In genomic region chr11:86193297-86194095, GRCh38 we compare ENCODE assay signal across 8 cellular contexts. TPM values are rescaled to one million over a fixed set of nuclear protein-coding genes. Genes with fewer than 3 reads are reported as not detected.
DNase-seq lines count a peak whose midpoint lies in the region; ATAC-seq and TF ChIP-seq lines count a peak whose summit lies in the region.

No MANE protein-coding gene starts in this region.

- H3K4me3 ChIP-seq in Karpas-422 (ENCODE audit: low read length): peak overlapping the region; percentile 56
- peak overlapping the region in 1 of 2 donors; percentile 19 for H3K4me3 ChIP-seq in gastroesophageal sphincter

- no peak for TF ChIP-seq POLR2A in gastroesophageal sphincter (IDR thresholded peaks at IDR 0.05)

- in situ Hi-C loops in G401 (cut with HindIII; ENCODE audit: low sequenced_read_pairs): no loop called here

- ATAC-seq in gastroesophageal sphincter: peak; percentile 92

- H3K4me3 Mint-ChIP-seq in type B pancreatic cell: peak overlapping the region; percentile 79

- H3K36me3 ChIP-seq in Karpas-422 (ENCODE audit: insufficient read depth, low read length): no peaks in the 10 kb centered on the region
- H3K36me3 ChIP-seq in gastroesophageal sphincter: no peaks in the 10 kb centered on the region

- H3K4me1 Mint-ChIP-seq in type B pancreatic cell (ENCODE audit: unreplicated experiment): peaks cover 12% of the 10 kb centered on the region

- no peaks in the 10 kb centered on the region for H3K27me3 ChIP-seq in Karpas-422 (ENCODE audit: low read length)
- no peaks in the 10 kb centered on the region for H3K27me3 ChIP-seq in gastroesophageal sphincter

- H3K79me2 ChIP-seq in Karpas-422 (ENCODE audit: low read length): no peaks in the 10 kb centered on the region

- no peak overlapping the region for H3K27ac Mint-ChIP-seq in type B pancreatic cell

- no peaks in the 10 kb centered on the region for H4K20me1 ChIP-seq in Karpas-422 (ENCODE audit: insufficient read depth, low read depth, low read length)

- H3K4me2 ChIP-seq in Karpas-422 (ENCODE audit: low read depth, low read length, poor library complexity, severe bottlenecking): peak overlapping the region; percentile 75

- peak overlapping the region; percentile 63 for H3K9ac ChIP-seq in Karpas-422 (ENCODE audit: low read length)

- TF ChIP-seq EP300 in gastroesophageal sphincter (IDR thresholded peaks at IDR 0.05): no peak

- no peaks in the 10 kb centered on the region for H3K9me2 ChIP-seq in Karpas-422 (replicated peaks; ENCODE audit: insufficient read depth, low read length)

- H3K27ac ChIP-seq in Karpas-422 (ENCODE audit: low read length) (peak overlapping the region; percentile 94), gastroesophageal sphincter (peak overlapping the region; percentile 32 to 67 (median 47))

- H3K9me3 ChIP-seq in Karpas-422 (ENCODE audit: low read length) (no peaks in the 10 kb centered on the region), gastroesophageal sphincter (no peaks in the 10 kb centered on the region)

- peak overlapping the region; percentile 16 for H2AFZ ChIP-seq in Karpas-422 (ENCODE audit: low read length)

- no peaks in the 10 kb centered on the region for H3K9me3 Mint-ChIP-seq in type B pancreatic cell

- peak; percentile 72 to 85 (median 78) for TF ChIP-seq CTCF in gastroesophageal sphincter (IDR thresholded peaks at IDR 0.05)
- peak; percentile 77 for TF ChIP-seq CTCF in type B pancreatic cell (conservative IDR thresholded peaks at IDR 0.05)

- WGBS in gastroesophageal sphincter (ENCODE audit: low coverage in 1 of 2), 2 donors: 14 to 16% methylated on average over 2 to 6 of the region's 7 CpGs

- H3K36me3 Mint-ChIP-seq in type B pancreatic cell: no peaks in the 10 kb centered on the region

- H3K4me1 ChIP-seq in Karpas-422 (ENCODE audit: low read length) (peaks cover 80% of the 10 kb centered on the region), gastroesophageal sphincter (peaks cover 3 to 35% (median 7%) of the 10 kb centered on the region in 3 donors)

- peaks cover 5% of the 10 kb centered on the region for H3K27me3 Mint-ChIP-seq in type B pancreatic cell

- DNase-seq in G401 (ENCODE audit: low spot score) (peak; percentile 39), H4 (ENCODE audit: low spot score) (peak; percentile 85), Karpas-422 (peak; percentile 99), RKO (ENCODE audit: low spot score) (peak; percentile 91), nucleus accumbens (lab: John Stamatoyannopoulos, UW) (peak in 45 of 56 donors; percentile 6 to 73 (median 40)), type B pancreatic cell (ENCODE audit: extremely low spot score, unreplicated experiment) (no peak)
- DNase-seq in activated effector memory CD4-positive, alpha-beta T cell treated with Interleukin-2 at 50 U/mL for 16 hours: peak; percentile 44

RNA-seq across cellular contexts. Expression of gene EED, which starts 51.1 kb away (rescaled TPM):
- 25.6 and 29.6 TPM in 2 replicates for total RNA-seq in G401 (2014; rRNA removed; shearing (Covaris generic))
- 18.1 and 18.6 TPM in 2 replicates for total RNA-seq in H4 (2014; rRNA removed; shearing (Covaris generic))
- 100 and 137 TPM in 2 replicates for total RNA-seq in Karpas-422 (2014; rRNA removed; shearing (Covaris generic); ENCODE audit: low replicate concordance)
- total RNA-seq in gastroesophageal sphincter (10 to 100 TPM; 11.7 to 27.1 (median 16.6) TPM), type B pancreatic cell (ENCODE audit: low replicate concordance) (35.3 and 44.7 TPM in 2 replicates)
